In the genomic region with DNA sequence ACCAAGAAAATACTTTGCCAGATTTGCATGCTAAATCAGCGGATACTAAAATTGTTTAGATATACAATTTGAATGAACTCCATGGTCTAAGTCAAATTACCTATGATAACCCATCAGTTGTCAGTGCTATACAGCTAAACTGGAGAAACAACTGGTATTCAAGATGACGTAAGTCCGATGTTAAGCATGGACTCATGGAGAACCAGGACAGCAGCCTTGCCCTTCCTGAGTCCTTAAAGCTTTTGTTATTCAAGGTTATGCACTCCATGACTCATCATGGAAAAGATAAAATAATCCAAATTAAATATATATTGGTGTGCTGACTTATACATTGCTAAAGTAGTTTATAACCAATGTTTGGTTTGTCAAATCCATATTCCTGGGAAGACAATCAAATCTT, we compare ENCODE assay signal across 3 cellular contexts. TPM values are rescaled to one million over a fixed set of nuclear protein-coding genes. Genes with fewer than 3 reads are reported as not detected.
"Had no signal": no experiment of that assay in that cellular context is flagged by ENCODE, and none has a peak within 500 bp of the region (broad histone marks: within the 10 kb centered on the region; RNA-seq: fewer than 3 reads in every experiment).

No MANE protein-coding gene starts in this region.

RNA-seq across cellular contexts. Expression of gene TMEM98, which starts 4.0 kb away (rescaled TPM):
- total RNA-seq: activated CD8-positive, alpha-beta T cell treated with anti-CD3 and anti-CD28 coated beads, Interleukin-2, amount 10 ng/mL, durations not matched to agents 7 days and 5 days; activated naive CD8-positive, alpha-beta T cell treated with anti-CD3 and anti-CD28 coated beads, Interleukin-2, amount 10 ng/mL, durations not matched to agents 7 days and 5 days; T-helper 17 cell had no signal
